In the genomic region with DNA sequence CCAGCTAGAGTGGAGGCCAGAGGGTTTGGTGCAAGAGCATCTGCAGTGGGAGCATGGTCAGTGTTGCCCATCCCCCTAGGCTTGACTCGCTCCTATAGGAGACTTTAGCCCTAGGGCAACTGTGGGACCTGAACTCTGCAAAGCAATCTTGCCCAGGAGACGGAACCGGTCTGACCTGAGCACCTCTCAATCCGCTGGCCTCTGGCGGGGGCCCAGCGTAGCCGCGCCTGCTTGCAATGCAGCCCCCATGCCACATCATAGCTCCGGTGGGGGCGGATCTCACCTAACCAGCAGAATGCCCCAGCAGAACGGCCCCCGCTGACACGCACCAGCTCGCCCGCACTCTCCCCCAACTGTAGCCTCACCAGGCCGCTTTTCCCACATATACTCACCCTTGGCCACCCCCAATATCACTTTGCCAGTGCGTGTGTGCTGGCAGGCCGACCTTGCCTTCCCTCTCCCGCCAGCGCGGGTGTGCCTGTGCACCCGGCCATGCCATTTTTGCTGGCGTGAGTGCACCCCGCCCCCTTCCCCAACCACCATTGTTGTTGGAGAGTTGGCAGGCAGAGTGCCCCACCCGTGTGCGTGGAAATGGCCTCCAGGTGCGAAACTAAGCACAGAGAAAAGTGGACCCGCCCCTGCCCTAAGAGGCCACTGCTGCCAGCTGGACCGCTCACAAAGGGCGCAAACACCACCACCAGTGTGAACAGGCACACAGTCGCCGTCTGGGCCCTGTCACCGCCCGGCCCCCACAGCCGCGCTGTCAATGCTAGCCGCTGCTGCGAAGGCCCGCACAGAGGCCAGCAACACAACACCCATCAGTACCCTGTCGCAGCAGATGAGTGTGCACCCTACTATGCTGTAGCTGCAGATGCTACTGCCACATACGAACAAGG, we compare ENCODE assay signal across 2 cellular contexts.
TF ChIP-seq lines count a peak whose summit lies in the region.

No MANE protein-coding gene starts in this region.

TF ChIP-seq in IMR-90, 13 proteins besides CTCF, POLR2A, EP300 and RAD21:
- TF ChIP-seq, protein P1, sequence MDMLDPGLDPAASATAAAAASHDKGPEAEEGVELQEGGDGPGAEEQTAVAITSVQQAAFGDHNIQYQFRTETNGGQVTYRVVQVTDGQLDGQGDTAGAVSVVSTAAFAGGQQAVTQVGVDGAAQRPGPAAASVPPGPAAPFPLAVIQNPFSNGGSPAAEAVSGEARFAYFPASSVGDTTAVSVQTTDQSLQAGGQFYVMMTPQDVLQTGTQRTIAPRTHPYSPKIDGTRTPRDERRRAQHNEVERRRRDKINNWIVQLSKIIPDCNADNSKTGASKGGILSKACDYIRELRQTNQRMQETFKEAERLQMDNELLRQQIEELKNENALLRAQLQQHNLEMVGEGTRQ (IDR thresholded peaks at IDR 0.05; ENCODE audit: low read depth, low read length), result no peak
- no peak for TF ChIP-seq MXI1 (IDR thresholded peaks at IDR 0.05; ENCODE audit: borderline replicate concordance, low read depth, low read length)
- TF ChIP-seq CHD1 (IDR thresholded peaks at IDR 0.05; ENCODE audit: low read depth, low read length), result no peak
TF ChIP-seq in IMR-90: peak in this region for 0.

TF ChIP-seq in H1, 55 proteins besides CTCF, POLR2A, EP300 and RAD21:
- no peak for TF ChIP-seq GABPA (IDR thresholded peaks at IDR 0.05; ENCODE audit: borderline replicate concordance, insufficient read depth, low read length)
- TF ChIP-seq ZNF274 (IDR thresholded peaks at IDR 0.05; ENCODE audit: borderline replicate concordance, extremely low read depth, low read length), result no peak
